Comparison of ENCODE assay signal across 17 cellular contexts in genomic region chr22:27930246-27931060, GRCh38. TPM values are rescaled to one million over a fixed set of nuclear protein-coding genes. Genes with fewer than 3 reads are reported as not detected.
A peak's percentile ranks its signal among the peaks of the same experiment; 100 is the strongest.
DNase-seq lines count a peak whose midpoint lies in the region; ATAC-seq and TF ChIP-seq lines count a peak whose summit lies in the region.
"Had no signal": no experiment of that assay in that cellular context is flagged by ENCODE, and none has a peak within 500 bp of the region (broad histone marks: within the 10 kb centered on the region; RNA-seq: fewer than 3 reads in every experiment).

No MANE protein-coding gene starts in this region.

- H3K36me3 ChIP-seq in WERI-Rb-1: peaks cover 2% of the 10 kb centered on the region
- H3K36me3 ChIP-seq in prostate gland: no peaks in the 10 kb centered on the region

- H3K4me3 ChIP-seq in AG10803 (ENCODE audit: low read length) (no peak overlapping the region), WERI-Rb-1 (ENCODE audit: low read depth, low read length) (no peak overlapping the region), fibroblast of pulmonary artery (replicated peaks; ENCODE audit: low read depth, low read length) (no peak overlapping the region), prostate gland (no peak overlapping the region)

- TF ChIP-seq CTCF in AG10803 (conservative IDR thresholded peaks at IDR 0.05; ENCODE audit: low read length) (no peak), WERI-Rb-1 (IDR thresholded peaks at IDR 0.05; ENCODE audit: low read depth, low read length) (no peak), fibroblast of pulmonary artery (IDR thresholded peaks at IDR 0.05; ENCODE audit: low read length, missing control alignments) (no peak), prostate gland (IDR thresholded peaks at IDR 0.05) (no peak)

- H3K27me3 ChIP-seq in WERI-Rb-1 (ENCODE audit: insufficient read depth, low read depth, severe bottlenecking) (no peaks in the 10 kb centered on the region), prostate gland (replicated peaks; ENCODE audit: insufficient read depth) (no peaks in the 10 kb centered on the region)

- intact Hi-C loops in prostate gland (cut with DNase I): no loop called here

- TF ChIP-seq POLR2A in prostate gland (IDR thresholded peaks at IDR 0.05): no peak

- DNase-seq in AG10803 (ENCODE audit: low read depth): peak; percentile 27
- DNase-seq in HCEC 1CT: peak; percentile 4
- peak; percentile 37 for DNase-seq in WERI-Rb-1
- peak; percentile 17 for DNase-seq in fibroblast of pulmonary artery (ENCODE audit: low read depth)
- DNase-seq in prostate gland (ENCODE audit: low spot score): no peak
- no peak for DNase-seq in KG1 (lab: John Stamatoyannopoulos, UW)
- DNase-seq: activated CD4-positive, alpha-beta T cell treated with anti-CD3 and anti-CD28 coated beads, Interleukin-2, amount 50 U/mL, for 1 hour; activated naive CD4-positive, alpha-beta T cell; aorta; endodermal cell; GOT3; left colon; NCI-H1105 treated with DMSO at 0.1 percent for 48 hours; SW 1271 had no signal

- H3K9me3 ChIP-seq in WERI-Rb-1 (ENCODE audit: severe bottlenecking): no peaks in the 10 kb centered on the region
- H3K9me3 ChIP-seq in prostate gland: no peaks in the 10 kb centered on the region

- ATAC-seq in HG03095 (IDR thresholded peaks at IDR 0.05; ENCODE audit: unreplicated experiment) (no peak), HG02973 (IDR thresholded peaks at IDR 0.05; ENCODE audit: unreplicated experiment) (no peak)
- ATAC-seq: left colon; stimulated activated effector memory CD8-positive, alpha-beta T cell treated with anti-CD3 and anti-CD28 coated beads, Interleukin-12 subunit alpha, Interleukin-12 subunit beta, amount 100 ng/mL, for 72 hours had no signal

- WGBS in prostate gland: 68% methylated on average over 3 of the region's 3 CpGs

- peak overlapping the region; percentile 39 for H3K27ac ChIP-seq in WERI-Rb-1
- H3K27ac ChIP-seq in prostate gland: no peak overlapping the region

- H3K4me1 ChIP-seq in prostate gland (replicated peaks): no peaks in the 10 kb centered on the region

RNA-seq across cellular contexts. Expression of gene PITPNB, which starts 11.4 kb away (rescaled TPM):
- 10 to 100 TPM; 23.8 to 43.6 TPM for total RNA-seq in prostate gland

Comparison
In these comparisons a context has a peak if more than half of its experiments do, and no peak if none do; other contexts are left out.
1. DNase-seq: peak in AG10803 (single experiment), HCEC 1CT (single experiment), WERI-Rb-1 (single experiment) and fibroblast of pulmonary artery (single experiment); none in prostate gland (single experiment) and KG1 (single experiment).